In the genomic region with DNA sequence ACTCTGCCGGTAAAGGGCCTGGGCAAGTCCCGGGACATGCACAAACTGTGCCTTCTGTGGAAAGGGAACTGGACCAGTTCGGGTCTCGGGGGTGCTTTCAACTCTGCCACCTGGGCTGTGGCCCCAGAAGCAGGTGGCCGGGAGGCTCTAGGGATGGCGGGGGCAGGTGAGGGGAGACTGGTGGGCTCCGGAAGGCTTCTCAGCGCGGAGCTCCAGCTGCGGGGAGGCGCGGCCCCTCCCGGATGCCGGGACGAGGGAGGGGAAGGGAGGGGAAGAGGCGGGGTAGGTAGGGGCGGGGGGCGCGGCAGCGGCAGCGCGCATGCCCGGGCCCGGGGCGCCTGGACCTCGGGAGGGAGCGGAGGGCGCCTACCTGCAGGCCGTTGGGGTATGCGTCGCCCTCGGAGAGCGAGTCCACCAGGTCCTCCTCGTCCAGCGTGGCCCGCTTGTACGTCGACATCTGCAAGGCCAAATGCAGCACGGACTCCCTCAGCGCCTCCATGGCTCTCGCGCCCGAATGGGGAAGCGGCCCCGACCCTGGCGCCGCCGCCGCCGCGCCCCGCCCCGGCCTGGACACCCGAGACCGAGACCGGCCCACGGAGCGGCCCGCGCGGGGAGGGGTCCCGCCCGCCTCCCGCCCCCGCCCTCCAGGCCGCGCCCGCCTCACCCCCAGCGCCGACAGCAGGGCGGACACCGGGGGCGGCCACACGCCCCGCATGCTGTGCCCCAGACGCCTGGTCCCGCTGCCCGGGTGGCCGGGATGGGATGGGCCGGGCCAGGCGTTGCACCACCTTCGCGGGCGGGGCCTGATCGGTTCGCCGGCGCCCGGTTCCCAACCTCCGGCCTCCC, we compare ENCODE assay signal across 8 cellular contexts. TPM values are rescaled to one million over a fixed set of nuclear protein-coding genes. Genes with fewer than 3 reads are reported as not detected.
DNase-seq lines count a peak whose midpoint lies in the region; ATAC-seq, FAIRE-seq and TF ChIP-seq lines count a peak whose summit lies in the region.

Gene ECE1, minus strand, starts transcription at position 764 of the 846 bp plus-strand sequence. Its CDS starts 49 bp downstream, at position 715.

- TF ChIP-seq CTCF in NB4 (IDR thresholded peaks at IDR 0.05; ENCODE audit: low read depth, low read length) (no peak), endothelial cell of umbilical vein (IDR thresholded peaks at IDR 0.05; ENCODE audit: extremely low read depth in 1 of 2, insufficient read depth in 1 of 2, low read depth in 1 of 2, low read length in 2 of 2) (no peak), thoracic aorta (IDR thresholded peaks at IDR 0.05) (no peak)

- intact Hi-C loops in endothelial cell of umbilical vein (cut with micrococcal nuclease): loop anchor here (1.0 kb wide), 1 partner anchor 10 kb away; no protein-coding TSS in a partner anchor

- no peaks in the 10 kb centered on the region for H4K20me1 ChIP-seq in endothelial cell of umbilical vein (replicated peaks; ENCODE audit: control insufficient read depth, extremely low read depth, insufficient read depth, low read length)

- H3K4me2 ChIP-seq in endothelial cell of umbilical vein (ENCODE audit: insufficient read depth, low read length): peak within 1 kb of the TSS; percentile 86

- H3K27ac ChIP-seq in endothelial cell of umbilical vein (ENCODE audit: insufficient read depth, low read depth, low read length) (peak within 1 kb of the TSS; percentile 49), muscle layer of colon (ENCODE audit: low read depth, low read length) (peak within 1 kb of the TSS; percentile 44), thoracic aorta (peak within 1 kb of the TSS; percentile 54 to 74)

- H3K27me3 ChIP-seq in endothelial cell of umbilical vein (ENCODE audit: control insufficient read depth in 2 of 2, insufficient read depth in 2 of 2, low read length in 2 of 2): no peaks in the 10 kb centered on the region
- H3K27me3 ChIP-seq in muscle layer of colon (ENCODE audit: control insufficient read depth in 1 of 2, insufficient read depth in 2 of 2, low read length in 2 of 2): no peaks in the 10 kb centered on the region
- H3K27me3 ChIP-seq in thoracic aorta (replicated peaks; ENCODE audit: insufficient read depth): no peaks in the 10 kb centered on the region

- no peak within 1 kb of the TSS for H3K4me3 ChIP-seq in NB4 (ENCODE audit: low read depth, low read length)
- H3K4me3 ChIP-seq in endothelial cell of umbilical vein (replicated peaks in 1 of 3; ENCODE audit: insufficient read depth in 1 of 3, low read depth in 1 of 3, low read length in 3 of 3): peak within 1 kb of the TSS; percentile 79 to 85 (median 84)
- peak within 1 kb of the TSS; percentile 41 to 45 for H3K4me3 ChIP-seq in muscle layer of colon (ENCODE audit: low read depth in 1 of 2, low read length in 2 of 2)
- peak within 1 kb of the TSS; percentile 87 for H3K4me3 ChIP-seq in thoracic aorta

- CTCF ChIA-PET in endothelial cell of umbilical vein (lab: Charles Lee): interaction anchor here (1.1 to 5.3 kb wide), 4 partner anchors 19 to 79 kb away, joined by 3 to 34 read pairs (median 15); no protein-coding TSS in a partner anchor

- no peaks in the 10 kb centered on the region for H3K9me1 ChIP-seq in endothelial cell of umbilical vein (replicated peaks; ENCODE audit: control insufficient read depth, extremely low read depth, insufficient read depth, low read length)

- H3K79me2 ChIP-seq in endothelial cell of umbilical vein (ENCODE audit: control insufficient read depth, insufficient read depth, low read length): peaks cover 44% of the 10 kb centered on the region

- H3K36me3 ChIP-seq in endothelial cell of umbilical vein (ENCODE audit: control insufficient read depth in 2 of 2, extremely low read depth in 1 of 2, insufficient read depth in 2 of 2, low read length in 2 of 2): peaks cover 0 to 2% of the 10 kb centered on the region in 2 experiments
- H3K36me3 ChIP-seq in muscle layer of colon (ENCODE audit: insufficient read depth, low read length): peaks cover 4% of the 10 kb centered on the region
- H3K36me3 ChIP-seq in thoracic aorta: no peaks in the 10 kb centered on the region

- no peaks in the 10 kb centered on the region for H3K9me3 ChIP-seq in endothelial cell of umbilical vein (replicated peaks; ENCODE audit: control insufficient read depth, insufficient read depth, low read length)
- H3K9me3 ChIP-seq in muscle layer of colon (ENCODE audit: low read length): no peaks in the 10 kb centered on the region
- no peaks in the 10 kb centered on the region for H3K9me3 ChIP-seq in thoracic aorta

- TF ChIP-seq POLR2A in NB4 (IDR thresholded peaks at IDR 0.05; ENCODE audit: extremely low read depth, insufficient read length) (no peak), endothelial cell of umbilical vein (IDR thresholded peaks at IDR 0.05; ENCODE audit: low read depth, low read length) (peak; percentile 73)

- dilution Hi-C loops in endothelial cell of umbilical vein (cut with MboI; ENCODE audit: extremely low pct_ligation_motif_present, low sequenced_read_pairs): no loop called here

- peak within 1 kb of the TSS; percentile 40 for H2AFZ ChIP-seq in endothelial cell of umbilical vein (ENCODE audit: low read depth, low read length)

- BruUV-seq in endothelial cell of umbilical vein (replicated peaks; lab: Mats Ljungman, UMichigan): no TSS peak

- no peak for ATAC-seq in thoracic aorta (ENCODE audit: insufficient number of reproducible peaks, low FRiP score, low read depth)
- ATAC-seq in HG03175 (IDR thresholded peaks at IDR 0.05; ENCODE audit: unreplicated experiment): no peak
- ATAC-seq in GM21619 (IDR thresholded peaks at IDR 0.05; ENCODE audit: unreplicated experiment): no peak

- FAIRE-seq in endothelial cell of umbilical vein (lab: Jason Lieb, UNC): peak; percentile 82

- H3K9ac ChIP-seq in endothelial cell of umbilical vein (replicated peaks; ENCODE audit: extremely low read depth, insufficient read depth, low read length): peak within 1 kb of the TSS; percentile 63
- H3K9ac ChIP-seq in muscle layer of colon (ENCODE audit: low read length): peak within 1 kb of the TSS; percentile 21

- DNase-seq in DMS79 (lab: John Stamatoyannopoulos, UW): peak; percentile 31
- peak; percentile 40 for DNase-seq in NB4 (ENCODE audit: low read depth)
- DNase-seq in activated CD8-positive, alpha-beta memory T cell treated with anti-CD3 and anti-CD28 coated beads for 24 hours: peak; percentile 75
- DNase-seq in endothelial cell of umbilical vein (ENCODE audit: low read depth, low spot score): peak; percentile 64
- no peak for DNase-seq in thoracic aorta (ENCODE audit: low spot score)

- H3K4me1 ChIP-seq in endothelial cell of umbilical vein (ENCODE audit: control insufficient read depth, extremely low read depth, insufficient read depth, low read length) (peaks cover 24% of the 10 kb centered on the region), muscle layer of colon (ENCODE audit: insufficient read depth, low read length) (peaks cover 37% of the 10 kb centered on the region), thoracic aorta (ENCODE audit: control insufficient read depth in 1 of 2, low read depth in 2 of 2) (peaks cover 18 to 35% of the 10 kb centered on the region in 2 donors)

- POLR2A ChIA-PET in endothelial cell of umbilical vein (lab: Charles Lee): interaction anchor here (2.1 kb wide), 1 partner anchor 10 kb away, joined by 5 read pairs; no protein-coding TSS in a partner anchor

TF ChIP-seq in endothelial cell of umbilical vein, 7 proteins besides CTCF, POLR2A, EP300 and RAD21:
- TF ChIP-seq MYC (IDR thresholded peaks at IDR 0.05; ENCODE audit: low read depth, low read length): no peak
- peak; percentile 89 for TF ChIP-seq POLR2AphosphoS5 (IDR thresholded peaks at IDR 0.05; ENCODE audit: insufficient read depth, low read depth, low read length)
TF ChIP-seq in endothelial cell of umbilical vein: peak in this region for 1.

RNA-seq across cellular contexts. Expression of gene ECE1, which starts in this region (rescaled TPM):
- total RNA-seq in endothelial cell of umbilical vein (496 and 562 TPM in 2 replicates), thoracic aorta (100 to 1,000 TPM; 103 to 124 TPM)
- polyA plus RNA-seq in endothelial cell of umbilical vein: 437 and 521 TPM in 2 replicates
- polyA plus RNA-seq in endothelial cell of umbilical vein (2011; cell fraction: cytosol; rRNA removed): 352 and 358 TPM in 2 replicates
- 291 and 306 TPM in 2 replicates for polyA plus RNA-seq in endothelial cell of umbilical vein (2011; cell fraction: nucleus; rRNA removed)
- 366 and 394 TPM in 2 replicates for polyA plus RNA-seq in endothelial cell of umbilical vein (2012)
- polyA minus RNA-seq in endothelial cell of umbilical vein: 457 and 568 TPM in 2 replicates
- 16.8 TPM for polyA minus RNA-seq in endothelial cell of umbilical vein (2011; cell fraction: cytosol; rRNA and poly(A)+ RNA removed)
- polyA minus RNA-seq in endothelial cell of umbilical vein (2011; cell fraction: nucleus; rRNA and poly(A)+ RNA removed): 172 and 244 TPM in 2 replicates
